1 cellular context compared by ENCODE assay signal in the genomic region with DNA sequence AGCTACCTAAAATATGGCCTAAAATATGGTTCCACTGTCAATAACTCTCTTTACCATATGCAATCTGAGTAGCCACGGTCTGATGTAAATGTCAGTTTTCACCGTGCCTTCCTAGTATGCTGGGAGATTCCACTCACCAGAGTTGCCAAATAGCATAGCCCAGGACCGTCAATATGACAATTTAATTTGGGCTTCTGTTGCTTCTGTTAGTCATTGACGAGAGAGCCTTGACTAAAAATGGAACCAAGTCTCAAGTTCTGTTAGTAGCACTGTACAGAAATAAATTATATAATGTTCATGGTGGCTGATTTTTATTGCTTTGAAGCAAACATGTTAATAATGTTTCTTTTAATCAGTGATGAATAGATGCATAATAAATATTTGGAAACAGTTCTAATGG.
TF ChIP-seq lines count a peak whose summit lies in the region.

No MANE protein-coding gene starts in this region.

TF ChIP-seq in H1, 55 proteins besides CTCF, POLR2A, EP300 and RAD21:
- no peak for TF ChIP-seq TCF12 (IDR thresholded peaks at IDR 0.05; ENCODE audit: low read depth, low read length)
- no peak for TF ChIP-seq SP4 (IDR thresholded peaks at IDR 0.05; ENCODE audit: low read length)
- no peak for TF ChIP-seq RBBP5 (IDR thresholded peaks at IDR 0.05; ENCODE audit: borderline replicate concordance, low read depth, low read length)
- no peak for TF ChIP-seq CBX5 (IDR thresholded peaks at IDR 0.05; ENCODE audit: low read depth, low read length)
- no peak for TF ChIP-seq GABPA (IDR thresholded peaks at IDR 0.05; ENCODE audit: borderline replicate concordance, insufficient read depth, low read length)
- TF ChIP-seq JUND (IDR thresholded peaks at IDR 0.05; ENCODE audit: low read length): no peak
- TF ChIP-seq POU5F1 (IDR thresholded peaks at IDR 0.05; ENCODE audit: low read depth, low read length): no peak
- no peak for TF ChIP-seq POLR2AphosphoS5 (IDR thresholded peaks at IDR 0.05; ENCODE audit: low read depth, low read length)
- TF ChIP-seq SRF (IDR thresholded peaks at IDR 0.05; ENCODE audit: low read depth, low read length): no peak
- no peak for TF ChIP-seq SUZ12 (IDR thresholded peaks at IDR 0.05; ENCODE audit: low read length)
- TF ChIP-seq NANOG (IDR thresholded peaks at IDR 0.05; ENCODE audit: insufficient read depth, low read depth, low read length, poor library complexity, severe bottlenecking): no peak
- TF ChIP-seq, protein P1, sequence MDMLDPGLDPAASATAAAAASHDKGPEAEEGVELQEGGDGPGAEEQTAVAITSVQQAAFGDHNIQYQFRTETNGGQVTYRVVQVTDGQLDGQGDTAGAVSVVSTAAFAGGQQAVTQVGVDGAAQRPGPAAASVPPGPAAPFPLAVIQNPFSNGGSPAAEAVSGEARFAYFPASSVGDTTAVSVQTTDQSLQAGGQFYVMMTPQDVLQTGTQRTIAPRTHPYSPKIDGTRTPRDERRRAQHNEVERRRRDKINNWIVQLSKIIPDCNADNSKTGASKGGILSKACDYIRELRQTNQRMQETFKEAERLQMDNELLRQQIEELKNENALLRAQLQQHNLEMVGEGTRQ (IDR thresholded peaks at IDR 0.05; ENCODE audit: low read length): no peak
